In the genomic region with DNA sequence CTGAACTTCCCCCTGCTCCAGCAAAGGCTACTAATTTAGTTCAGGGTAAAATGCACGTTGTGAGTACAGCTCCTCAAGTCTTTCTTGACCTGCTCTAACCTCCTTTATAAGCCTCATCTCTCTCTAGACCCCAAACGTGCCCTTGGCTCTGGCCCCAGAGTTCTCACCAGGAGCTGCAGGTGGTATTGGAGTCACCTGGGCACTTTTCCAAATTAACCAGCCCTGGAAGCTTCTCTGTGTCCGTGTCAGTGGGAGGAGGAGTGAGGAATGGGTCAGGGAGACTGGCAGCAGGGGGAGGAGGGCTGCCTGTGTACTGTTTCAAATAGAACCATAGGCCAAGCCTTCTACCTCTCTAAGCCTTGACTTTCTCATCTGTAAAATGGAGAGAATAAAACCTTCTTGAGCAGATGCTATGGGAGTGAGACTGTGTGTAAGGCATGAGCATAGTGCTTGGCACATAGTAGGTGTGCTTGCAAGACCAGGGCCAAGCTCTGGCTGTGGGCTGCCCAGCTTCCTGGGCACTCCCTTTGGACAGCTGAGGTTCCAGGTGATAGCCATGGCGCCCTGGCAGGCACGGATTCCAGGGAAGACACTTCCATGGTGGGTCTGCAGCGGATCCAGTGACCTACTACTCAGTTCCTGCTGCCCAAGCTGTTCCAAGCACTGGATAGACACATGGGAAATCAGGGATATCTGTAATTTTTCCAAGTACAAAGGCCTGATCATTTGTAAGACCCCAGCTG, we compare ENCODE assay signal across 1 cellular context.
TF ChIP-seq lines count a peak whose summit lies in the region.

No MANE protein-coding gene starts in this region.

TF ChIP-seq in HEK293, 187 proteins besides CTCF, POLR2A, EP300 and RAD21:
- TF ChIP-seq PRDM6 (tag by site-specific recombination; IDR thresholded peaks at IDR 0.05) (no peak), MZF1 (tag by site-specific recombination; IDR thresholded peaks at IDR 0.05; ENCODE audit: borderline replicate concordance) (no peak), ZNF596 (tag by site-specific recombination; IDR thresholded peaks at IDR 0.05) (no peak), GLIS1 (tag by site-specific recombination; IDR thresholded peaks at IDR 0.05) (peak; percentile 51)
